Comparison of ENCODE assay signal across 8 cellular contexts in genomic region chr19:42851718-42852280, GRCh38. TPM values are rescaled to one million over a fixed set of nuclear protein-coding genes. Genes with fewer than 3 reads are reported as not detected.
"Had no signal": no experiment of that assay in that cellular context is flagged by ENCODE, and none has a peak within 500 bp of the region (broad histone marks: within the 10 kb centered on the region; RNA-seq: fewer than 3 reads in every experiment).

No MANE protein-coding gene starts in this region.

RNA-seq across cellular contexts. Expression of gene PSG1, which starts 27.7 kb away (rescaled TPM):
- total RNA-seq: activated CD4-positive, alpha-beta memory T cell treated with anti-CD3 and anti-CD28 coated beads, Interleukin-2, amount 10 ng/mL, durations not matched to agents 7 days and 5 days; activated CD8-positive, alpha-beta memory T cell treated with anti-CD3 and anti-CD28 coated beads, Interleukin-2, amount 10 ng/mL, durations not matched to agents 7 days and 5 days; lower leg skin; mesenteric fat pad; natural killer cell treated with Interleukin-12 subunit alpha and Interleukin-12 subunit beta and Interleukin-15 and Interleukin-18, amount 100 ng/mL, for 72 hours; skeletal muscle tissue; T-helper 1 cell treated with Interleukin-12 subunit alpha and Interleukin-12 subunit beta and Interleukin-4 antibody, amounts not matched to agents 30 ng/mL and 1 ng/mL, for 36 hours; upper lobe of left lung had no signal
